Comparison of ENCODE assay signal across 1 cellular context in the genomic region with DNA sequence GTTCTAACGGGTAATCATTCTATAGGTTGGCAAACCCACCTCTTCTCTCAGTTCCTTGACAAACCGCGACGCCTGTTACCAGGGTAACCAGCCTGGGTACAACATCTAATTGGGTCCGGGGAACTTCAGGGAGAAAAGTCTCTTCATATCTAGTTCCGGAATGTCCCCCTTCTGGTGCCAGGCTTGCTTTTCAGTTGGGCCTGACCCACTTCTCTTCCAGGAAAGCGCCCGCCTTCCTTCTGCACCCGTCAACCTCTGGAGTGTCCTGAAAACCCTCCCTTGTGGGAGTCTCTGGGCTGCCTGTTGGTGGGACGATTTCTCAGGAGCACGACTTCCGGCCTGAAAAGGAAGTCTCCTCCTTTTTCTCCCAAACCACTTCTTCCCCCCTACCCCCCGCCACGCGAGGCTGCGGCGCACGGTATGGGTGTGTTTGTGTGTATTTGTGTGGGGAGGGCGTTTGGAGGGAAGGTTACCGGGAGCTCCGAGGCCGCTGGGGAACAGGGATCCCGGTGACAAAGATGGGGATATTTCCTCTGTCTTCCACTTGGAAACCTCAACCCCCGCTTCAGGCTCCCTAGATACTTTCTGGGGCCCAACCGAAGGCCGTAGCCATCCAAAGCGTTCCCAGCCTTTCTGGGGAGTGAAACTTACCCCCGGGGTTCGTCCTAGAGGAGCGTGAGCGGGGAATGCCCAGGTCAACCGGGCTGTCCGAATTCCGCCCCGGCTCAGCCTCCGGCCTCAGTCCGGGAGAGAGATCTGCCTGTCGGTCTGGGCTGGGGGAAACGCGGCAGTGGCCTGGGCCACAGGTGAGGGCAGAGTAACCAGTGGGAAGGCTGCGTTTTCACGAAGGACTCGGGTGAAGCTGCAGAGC.
TF ChIP-seq lines count a peak whose summit lies in the region.

A gene with protein sequence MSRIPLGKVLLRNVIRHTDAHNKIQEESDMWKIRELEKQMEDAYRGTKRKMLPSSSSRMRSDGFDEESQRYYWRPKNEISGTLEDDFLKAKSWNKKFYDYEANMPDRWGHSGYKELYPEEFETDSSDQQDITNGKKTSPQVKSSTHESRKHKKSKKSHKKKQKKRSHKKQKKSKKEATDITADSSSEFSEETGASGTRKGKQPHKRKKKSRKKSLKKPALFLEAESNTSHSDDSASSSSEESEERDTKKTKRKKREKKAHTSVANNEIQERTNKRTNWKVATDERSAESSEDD (plus strand): TSS at position 359 of the 871 bp plus-strand sequence. CDS start 1,276 bp downstream, outside the sequence.
A gene with protein sequence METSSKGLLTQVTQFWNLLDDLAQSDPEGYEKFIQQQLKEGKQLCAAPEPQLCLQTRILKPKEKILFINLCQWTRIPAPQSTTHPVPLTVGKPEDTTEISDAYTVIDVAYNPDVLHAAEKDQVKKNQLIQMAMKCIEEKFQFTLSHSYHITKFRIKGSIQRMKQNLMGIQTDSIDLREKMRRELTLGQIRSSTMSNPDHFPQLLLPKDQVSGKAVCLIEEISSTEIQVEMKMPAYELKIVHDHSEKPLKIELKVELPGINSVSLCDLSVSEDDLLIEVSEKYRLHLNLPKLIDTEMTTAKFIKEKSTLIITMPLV (minus strand): TSS at position 77 of the 871 bp plus-strand sequence. CDS start 843 bp downstream, outside the sequence.

TF ChIP-seq in neural cell, 6 proteins besides CTCF, POLR2A, EP300 and RAD21 (continued from another document):
- TF ChIP-seq, protein P1, sequence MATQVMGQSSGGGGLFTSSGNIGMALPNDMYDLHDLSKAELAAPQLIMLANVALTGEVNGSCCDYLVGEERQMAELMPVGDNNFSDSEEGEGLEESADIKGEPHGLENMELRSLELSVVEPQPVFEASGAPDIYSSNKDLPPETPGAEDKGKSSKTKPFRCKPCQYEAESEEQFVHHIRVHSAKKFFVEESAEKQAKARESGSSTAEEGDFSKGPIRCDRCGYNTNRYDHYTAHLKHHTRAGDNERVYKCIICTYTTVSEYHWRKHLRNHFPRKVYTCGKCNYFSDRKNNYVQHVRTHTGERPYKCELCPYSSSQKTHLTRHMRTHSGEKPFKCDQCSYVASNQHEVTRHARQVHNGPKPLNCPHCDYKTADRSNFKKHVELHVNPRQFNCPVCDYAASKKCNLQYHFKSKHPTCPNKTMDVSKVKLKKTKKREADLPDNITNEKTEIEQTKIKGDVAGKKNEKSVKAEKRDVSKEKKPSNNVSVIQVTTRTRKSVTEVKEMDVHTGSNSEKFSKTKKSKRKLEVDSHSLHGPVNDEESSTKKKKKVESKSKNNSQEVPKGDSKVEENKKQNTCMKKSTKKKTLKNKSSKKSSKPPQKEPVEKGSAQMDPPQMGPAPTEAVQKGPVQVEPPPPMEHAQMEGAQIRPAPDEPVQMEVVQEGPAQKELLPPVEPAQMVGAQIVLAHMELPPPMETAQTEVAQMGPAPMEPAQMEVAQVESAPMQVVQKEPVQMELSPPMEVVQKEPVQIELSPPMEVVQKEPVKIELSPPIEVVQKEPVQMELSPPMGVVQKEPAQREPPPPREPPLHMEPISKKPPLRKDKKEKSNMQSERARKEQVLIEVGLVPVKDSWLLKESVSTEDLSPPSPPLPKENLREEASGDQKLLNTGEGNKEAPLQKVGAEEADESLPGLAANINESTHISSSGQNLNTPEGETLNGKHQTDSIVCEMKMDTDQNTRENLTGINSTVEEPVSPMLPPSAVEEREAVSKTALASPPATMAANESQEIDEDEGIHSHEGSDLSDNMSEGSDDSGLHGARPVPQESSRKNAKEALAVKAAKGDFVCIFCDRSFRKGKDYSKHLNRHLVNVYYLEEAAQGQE (IDR thresholded peaks at IDR 0.05; ENCODE audit: borderline replicate concordance): peak; percentile 34
- TF ChIP-seq MXI1 (conservative IDR thresholded peaks at IDR 0.05; ENCODE audit: poor library complexity, severe bottlenecking) (peak; percentile 89), POLR2AphosphoS5 (IDR thresholded peaks at IDR 0.05) (peak; percentile 57)
